Comparison of ENCODE assay signal across 8 cellular contexts in the genomic region with DNA sequence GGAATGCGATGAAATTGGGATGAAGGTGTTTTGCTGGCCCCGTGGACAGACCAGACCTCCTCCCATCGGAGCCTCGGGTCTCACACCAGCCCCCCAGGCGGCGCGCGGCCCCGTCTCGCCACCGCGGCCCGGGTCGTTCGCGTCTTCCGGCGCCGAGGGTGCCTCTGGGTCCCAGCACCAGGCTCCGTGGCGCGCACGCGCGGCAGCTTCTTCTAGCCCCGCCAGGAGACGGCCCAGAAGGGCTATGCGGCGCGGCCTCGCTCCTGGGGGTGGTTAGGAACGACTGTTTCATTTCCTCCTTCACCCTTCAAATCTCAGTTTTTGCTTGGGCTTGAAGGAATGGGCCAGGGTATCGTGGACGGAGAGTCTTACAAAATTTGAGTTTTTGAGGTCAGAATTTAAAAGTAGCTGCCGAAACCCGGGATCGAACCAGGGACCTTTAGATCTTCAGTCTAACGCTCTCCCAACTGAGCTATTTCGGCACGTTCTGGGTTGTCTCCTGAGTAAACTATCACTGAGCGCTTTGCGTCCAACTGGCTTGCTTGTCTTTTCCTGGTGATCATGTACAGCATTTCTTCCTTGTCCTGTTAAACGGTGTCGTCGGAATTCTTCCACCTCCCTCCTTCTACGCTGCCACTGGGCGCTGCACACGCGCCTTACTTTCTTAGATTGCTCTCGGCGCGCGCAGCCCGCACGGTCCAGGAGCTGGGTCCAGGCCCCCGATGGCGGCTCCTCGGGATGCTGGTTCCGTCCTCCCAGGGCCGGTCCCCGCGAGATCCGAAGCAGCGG.
DNase-seq lines count a peak whose midpoint lies in the region; ATAC-seq and TF ChIP-seq lines count a peak whose summit lies in the region.

No MANE protein-coding gene starts in this region.

- peak overlapping the region; percentile 64 to 83 for H3K4me3 ChIP-seq in mucosa of rectum (ENCODE audit: low read length in 2 of 2)

- peak; percentile 62 for TF ChIP-seq POLR2A in erythroblast (IDR thresholded peaks at IDR 0.05; ENCODE audit: low read length)

- H3K9ac ChIP-seq in mucosa of rectum (ENCODE audit: low read depth in 1 of 2, low read length in 2 of 2) = peak overlapping the region; percentile 77 to 88

- peak overlapping the region; percentile 91 for H3K27ac ChIP-seq in mucosa of rectum (ENCODE audit: low read depth in 2 of 2, low read length in 2 of 2)

- no peaks in the 10 kb centered on the region for H3K9me3 ChIP-seq in mucosa of rectum (ENCODE audit: control insufficient read depth in 2 of 2, low read length in 2 of 2)

- ATAC-seq in GM21526 (IDR thresholded peaks at IDR 0.05; ENCODE audit: low FRiP score, unreplicated experiment) = peak; percentile 94

- H3K36me3 ChIP-seq in mucosa of rectum (ENCODE audit: control insufficient read depth in 2 of 2, insufficient read depth in 2 of 2, low read length in 2 of 2) = no peaks in the 10 kb centered on the region

- H3K4me1 ChIP-seq in mucosa of rectum (ENCODE audit: control insufficient read depth in 2 of 2, insufficient read depth in 2 of 2, low read length in 2 of 2) = peaks cover 7 to 10% of the 10 kb centered on the region in 2 donors

- DNase-seq in DMS 273 treated with DMSO at 0.1 percent for 48 hours (lab: John Stamatoyannopoulos, UW) (peak; percentile 90), HuH-7.5 (ENCODE audit: low spot score) (peak; percentile 67), OCI-M1 (lab: John Stamatoyannopoulos, UW) (peak; percentile 99), erythroblast (lab: John Stamatoyannopoulos, UW) (peak; percentile 92 to 97)
- DNase-seq in activated T-cell treated with anti-CD3 and anti-CD28 coated beads, Interleukin-2, amount 50 U/mL, for 1 hour = peak; percentile 92
- peak; percentile 86 to 91 for DNase-seq in stimulated activated CD8-positive, alpha-beta memory T cell treated with anti-CD3 and anti-CD28 coated beads, Interleukin-4, amount 100 ng/mL, for 4 hours (ENCODE audit: low read depth in 2 of 2, low spot score in 1 of 2)

- H3K27me3 ChIP-seq in mucosa of rectum (ENCODE audit: control insufficient read depth in 2 of 2, insufficient read depth in 2 of 2, low read length in 2 of 2) = no peaks in the 10 kb centered on the region

Comparison
In these comparisons a context has a peak if more than half of its experiments do, and no peak if none do; other contexts are left out.
1. Peak in every context shown above with its lines: DNase-seq, ATAC-seq, H3K4me3 ChIP-seq and H3K27ac ChIP-seq.